Comparison of ENCODE assay signal across 17 cellular contexts in genomic region chrX:85859426-85859825, GRCh38.
"Had no signal": no experiment of that assay in that cellular context is flagged by ENCODE, and none has a peak within 500 bp of the region (broad histone marks: within the 10 kb centered on the region; RNA-seq: fewer than 3 reads in every experiment).

No MANE protein-coding gene starts in this region.

- H3K27me3 ChIP-seq: esophagus muscularis mucosa, foreskin keratinocyte, left lung, upper lobe of left lung had no signal

- H3K9me3 ChIP-seq: esophagus muscularis mucosa, left lung, upper lobe of left lung had no signal

- H3K4me3 ChIP-seq: esophagus muscularis mucosa, left lung, upper lobe of left lung had no signal

- H3K27ac ChIP-seq: esophagus muscularis mucosa, foreskin keratinocyte, left lung, upper lobe of left lung had no signal

- DNase-seq: activated CD4-positive, alpha-beta T cell treated with anti-CD3 and anti-CD28 coated beads for 48 hours; activated CD8-positive, alpha-beta memory T cell treated with anti-CD3 and anti-CD28 coated beads, Interleukin-2, amount 50 U/mL, for 48 hours; activated CD8-positive, alpha-beta T cell treated with anti-CD3 and anti-CD28 coated beads, Interleukin-2, amount 10 ng/mL, durations not matched to agents 7 days and 5 days; activated naive CD4-positive, alpha-beta T cell; caudate nucleus; foreskin keratinocyte; immature natural killer cell; left lung; mesenchymal stem cell; nephron progenitor cell; stimulated activated CD4-positive, alpha-beta T cell treated with anti-CD3 and anti-CD28 coated beads, Interleukin-4, amount 100 ng/mL, for 1 hour; stimulated activated CD8-positive, alpha-beta memory T cell treated with anti-CD3 and anti-CD28 coated beads, Interleukin-4, amount 100 ng/mL, for 48 hours; stimulated activated naive CD8-positive, alpha-beta T cell treated with anti-CD3 and anti-CD28 coated beads, Interleukin-15, Interleukin-2, amounts not matched to agents 100 U/mL and 50 U/mL, for 24 hours; T-helper 1 cell; upper lobe of left lung had no signal

- ATAC-seq: activated CD8-positive, alpha-beta T cell treated with anti-CD3 and anti-CD28 coated beads, Interleukin-2, amount 10 ng/mL, durations not matched to agents 7 days and 5 days; foreskin keratinocyte; left lung; stimulated activated naive CD8-positive, alpha-beta T cell treated with anti-CD3 and anti-CD28 coated beads, Interleukin-15, Interleukin-2, amounts not matched to agents 100 U/mL and 50 U/mL, for 24 hours; WTC11 had no signal

- H3K4me1 ChIP-seq: esophagus muscularis mucosa, foreskin keratinocyte, left lung, upper lobe of left lung had no signal

- H3K36me3 ChIP-seq: upper lobe of left lung had no signal
